In the genomic region with DNA sequence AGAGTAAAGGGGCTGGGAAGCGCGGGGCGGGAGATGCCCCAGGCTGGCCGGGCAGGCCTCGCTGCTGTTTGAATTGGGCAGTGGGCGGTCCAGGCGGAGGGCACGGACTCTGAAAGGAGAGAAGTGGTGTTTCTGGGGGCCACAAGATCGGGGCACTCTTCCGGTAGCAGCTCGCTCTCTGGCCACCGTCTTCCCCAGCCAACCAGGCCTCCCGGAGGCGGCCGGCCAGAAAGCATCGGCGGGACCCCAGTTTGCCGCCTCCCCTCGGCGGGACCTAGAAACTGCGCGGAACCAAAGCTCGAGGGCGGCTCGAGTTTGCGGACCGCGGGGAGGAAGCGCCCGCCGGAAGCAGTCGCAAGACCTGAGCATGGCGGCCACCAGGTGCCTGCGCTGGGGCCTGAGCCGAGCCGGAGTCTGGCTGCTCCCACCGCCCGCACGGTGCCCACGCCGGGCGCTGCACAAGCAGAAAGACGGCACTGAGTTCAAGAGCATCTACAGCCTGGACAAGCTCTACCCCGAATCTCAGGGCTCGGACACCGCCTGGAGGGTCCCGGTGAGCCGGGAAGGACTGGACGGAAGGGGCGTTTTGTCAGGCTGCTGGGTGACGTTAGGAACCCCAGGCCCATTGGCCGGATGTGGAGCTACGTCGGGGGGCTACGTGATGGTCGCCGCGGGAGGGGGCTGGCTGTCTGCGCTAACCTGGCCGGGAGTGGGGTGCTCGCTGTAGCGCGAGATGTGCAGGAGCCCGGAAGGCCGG, we compare ENCODE assay signal across 1 cellular context.
A peak's percentile ranks its signal among the peaks of the same experiment; 100 is the strongest.
TF ChIP-seq lines count a peak whose summit lies in the region.

A gene (plus strand): TSS at position 351 of the 757 bp plus-strand sequence. CDS start 17 bp downstream, at position 368.

TF ChIP-seq in H1, 55 proteins besides CTCF, POLR2A, EP300 and RAD21 (continues in another document):
- TF ChIP-seq, protein P1, sequence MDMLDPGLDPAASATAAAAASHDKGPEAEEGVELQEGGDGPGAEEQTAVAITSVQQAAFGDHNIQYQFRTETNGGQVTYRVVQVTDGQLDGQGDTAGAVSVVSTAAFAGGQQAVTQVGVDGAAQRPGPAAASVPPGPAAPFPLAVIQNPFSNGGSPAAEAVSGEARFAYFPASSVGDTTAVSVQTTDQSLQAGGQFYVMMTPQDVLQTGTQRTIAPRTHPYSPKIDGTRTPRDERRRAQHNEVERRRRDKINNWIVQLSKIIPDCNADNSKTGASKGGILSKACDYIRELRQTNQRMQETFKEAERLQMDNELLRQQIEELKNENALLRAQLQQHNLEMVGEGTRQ (IDR thresholded peaks at IDR 0.05; ENCODE audit: low read length): no peak
- TF ChIP-seq CTBP2 (IDR thresholded peaks at IDR 0.05; ENCODE audit: borderline replicate concordance, insufficient read depth, insufficient read length, low read length): peak; percentile 22
- TF ChIP-seq KDM5A (IDR thresholded peaks at IDR 0.05; ENCODE audit: low read length): peak; percentile 91
- no peak for TF ChIP-seq BRCA1 (IDR thresholded peaks at IDR 0.05; ENCODE audit: low read depth, low read length)
- TF ChIP-seq, protein P2, sequence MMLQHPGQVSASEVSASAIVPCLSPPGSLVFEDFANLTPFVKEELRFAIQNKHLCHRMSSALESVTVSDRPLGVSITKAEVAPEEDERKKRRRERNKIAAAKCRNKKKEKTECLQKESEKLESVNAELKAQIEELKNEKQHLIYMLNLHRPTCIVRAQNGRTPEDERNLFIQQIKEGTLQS (IDR thresholded peaks at IDR 0.05; ENCODE audit: insufficient read depth, low read depth, low read length): 0 out of 2 replicates have a peak, but pooled peaks have one; percentile 6
- TF ChIP-seq NANOG (IDR thresholded peaks at IDR 0.05; ENCODE audit: insufficient read depth, low read depth, low read length, poor library complexity, severe bottlenecking): peak; percentile 14
- no peak for TF ChIP-seq POU5F1 (IDR thresholded peaks at IDR 0.05; ENCODE audit: low read depth, low read length)
- TF ChIP-seq RXRA (IDR thresholded peaks at IDR 0.05; ENCODE audit: insufficient read depth, low read depth, low read length): no peak
- peak; percentile 95 for TF ChIP-seq YY1 (IDR thresholded peaks at IDR 0.05; ENCODE audit: low read depth, low read length)
- TF ChIP-seq, protein P3, sequence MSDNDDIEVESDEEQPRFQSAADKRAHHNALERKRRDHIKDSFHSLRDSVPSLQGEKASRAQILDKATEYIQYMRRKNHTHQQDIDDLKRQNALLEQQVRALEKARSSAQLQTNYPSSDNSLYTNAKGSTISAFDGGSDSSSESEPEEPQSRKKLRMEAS (IDR thresholded peaks at IDR 0.05): peak; percentile 77
- no peak for TF ChIP-seq ZNF274 (IDR thresholded peaks at IDR 0.05; ENCODE audit: borderline replicate concordance, extremely low read depth, low read length)
- 0 out of 2 replicates have a peak, but pooled peaks have one; percentile 32 for TF ChIP-seq TCF12 (IDR thresholded peaks at IDR 0.05; ENCODE audit: low read depth, low read length)
- TF ChIP-seq SRF (IDR thresholded peaks at IDR 0.05; ENCODE audit: low read depth, low read length): peak; percentile 55; the same call in 1 of the 2 replicates
- TF ChIP-seq MAFK (IDR thresholded peaks at IDR 0.05; ENCODE audit: low read depth, low read length): no peak
- peak; percentile 72 for TF ChIP-seq CREB1 (IDR thresholded peaks at IDR 0.05)
- TF ChIP-seq CBX8 (IDR thresholded peaks at IDR 0.05; ENCODE audit: borderline replicate concordance, low read depth, low read length): no peak
- TF ChIP-seq BACH1 (IDR thresholded peaks at IDR 0.05; ENCODE audit: low read length): no peak
- peak; percentile 48 for TF ChIP-seq KDM4A (IDR thresholded peaks at IDR 0.05; ENCODE audit: low read depth, low read length, severe bottlenecking)
- TF ChIP-seq HDAC2 (IDR thresholded peaks at IDR 0.05; ENCODE audit: borderline replicate concordance in 1 of 2, low read depth in 2 of 2, low read length in 2 of 2): 0 out of 4 replicates have a peak, but pooled peaks of 1 of the 2 experiments have one; percentile 51
- no peak for TF ChIP-seq KDM1A (IDR thresholded peaks at IDR 0.05; ENCODE audit: borderline replicate concordance, low read length)
- TF ChIP-seq RFX5 (IDR thresholded peaks at IDR 0.05; ENCODE audit: borderline replicate concordance, low read depth, low read length): no peak
- TF ChIP-seq SAP30 (IDR thresholded peaks at IDR 0.05; ENCODE audit: insufficient read depth, insufficient replicate concordance, low read length): no peak
- TF ChIP-seq TAF7 (optimal IDR thresholded peaks at IDR 0.05; ENCODE audit: borderline replicate concordance, low read depth, low read length): peak; percentile 98
- no peak; the same call in 1 of the 2 replicates for TF ChIP-seq RBBP5 (IDR thresholded peaks at IDR 0.05; ENCODE audit: borderline replicate concordance, low read depth, low read length)
- TF ChIP-seq ASH2L (IDR thresholded peaks at IDR 0.05; ENCODE audit: low read length): peak; percentile 98
- TF ChIP-seq, protein P4, sequence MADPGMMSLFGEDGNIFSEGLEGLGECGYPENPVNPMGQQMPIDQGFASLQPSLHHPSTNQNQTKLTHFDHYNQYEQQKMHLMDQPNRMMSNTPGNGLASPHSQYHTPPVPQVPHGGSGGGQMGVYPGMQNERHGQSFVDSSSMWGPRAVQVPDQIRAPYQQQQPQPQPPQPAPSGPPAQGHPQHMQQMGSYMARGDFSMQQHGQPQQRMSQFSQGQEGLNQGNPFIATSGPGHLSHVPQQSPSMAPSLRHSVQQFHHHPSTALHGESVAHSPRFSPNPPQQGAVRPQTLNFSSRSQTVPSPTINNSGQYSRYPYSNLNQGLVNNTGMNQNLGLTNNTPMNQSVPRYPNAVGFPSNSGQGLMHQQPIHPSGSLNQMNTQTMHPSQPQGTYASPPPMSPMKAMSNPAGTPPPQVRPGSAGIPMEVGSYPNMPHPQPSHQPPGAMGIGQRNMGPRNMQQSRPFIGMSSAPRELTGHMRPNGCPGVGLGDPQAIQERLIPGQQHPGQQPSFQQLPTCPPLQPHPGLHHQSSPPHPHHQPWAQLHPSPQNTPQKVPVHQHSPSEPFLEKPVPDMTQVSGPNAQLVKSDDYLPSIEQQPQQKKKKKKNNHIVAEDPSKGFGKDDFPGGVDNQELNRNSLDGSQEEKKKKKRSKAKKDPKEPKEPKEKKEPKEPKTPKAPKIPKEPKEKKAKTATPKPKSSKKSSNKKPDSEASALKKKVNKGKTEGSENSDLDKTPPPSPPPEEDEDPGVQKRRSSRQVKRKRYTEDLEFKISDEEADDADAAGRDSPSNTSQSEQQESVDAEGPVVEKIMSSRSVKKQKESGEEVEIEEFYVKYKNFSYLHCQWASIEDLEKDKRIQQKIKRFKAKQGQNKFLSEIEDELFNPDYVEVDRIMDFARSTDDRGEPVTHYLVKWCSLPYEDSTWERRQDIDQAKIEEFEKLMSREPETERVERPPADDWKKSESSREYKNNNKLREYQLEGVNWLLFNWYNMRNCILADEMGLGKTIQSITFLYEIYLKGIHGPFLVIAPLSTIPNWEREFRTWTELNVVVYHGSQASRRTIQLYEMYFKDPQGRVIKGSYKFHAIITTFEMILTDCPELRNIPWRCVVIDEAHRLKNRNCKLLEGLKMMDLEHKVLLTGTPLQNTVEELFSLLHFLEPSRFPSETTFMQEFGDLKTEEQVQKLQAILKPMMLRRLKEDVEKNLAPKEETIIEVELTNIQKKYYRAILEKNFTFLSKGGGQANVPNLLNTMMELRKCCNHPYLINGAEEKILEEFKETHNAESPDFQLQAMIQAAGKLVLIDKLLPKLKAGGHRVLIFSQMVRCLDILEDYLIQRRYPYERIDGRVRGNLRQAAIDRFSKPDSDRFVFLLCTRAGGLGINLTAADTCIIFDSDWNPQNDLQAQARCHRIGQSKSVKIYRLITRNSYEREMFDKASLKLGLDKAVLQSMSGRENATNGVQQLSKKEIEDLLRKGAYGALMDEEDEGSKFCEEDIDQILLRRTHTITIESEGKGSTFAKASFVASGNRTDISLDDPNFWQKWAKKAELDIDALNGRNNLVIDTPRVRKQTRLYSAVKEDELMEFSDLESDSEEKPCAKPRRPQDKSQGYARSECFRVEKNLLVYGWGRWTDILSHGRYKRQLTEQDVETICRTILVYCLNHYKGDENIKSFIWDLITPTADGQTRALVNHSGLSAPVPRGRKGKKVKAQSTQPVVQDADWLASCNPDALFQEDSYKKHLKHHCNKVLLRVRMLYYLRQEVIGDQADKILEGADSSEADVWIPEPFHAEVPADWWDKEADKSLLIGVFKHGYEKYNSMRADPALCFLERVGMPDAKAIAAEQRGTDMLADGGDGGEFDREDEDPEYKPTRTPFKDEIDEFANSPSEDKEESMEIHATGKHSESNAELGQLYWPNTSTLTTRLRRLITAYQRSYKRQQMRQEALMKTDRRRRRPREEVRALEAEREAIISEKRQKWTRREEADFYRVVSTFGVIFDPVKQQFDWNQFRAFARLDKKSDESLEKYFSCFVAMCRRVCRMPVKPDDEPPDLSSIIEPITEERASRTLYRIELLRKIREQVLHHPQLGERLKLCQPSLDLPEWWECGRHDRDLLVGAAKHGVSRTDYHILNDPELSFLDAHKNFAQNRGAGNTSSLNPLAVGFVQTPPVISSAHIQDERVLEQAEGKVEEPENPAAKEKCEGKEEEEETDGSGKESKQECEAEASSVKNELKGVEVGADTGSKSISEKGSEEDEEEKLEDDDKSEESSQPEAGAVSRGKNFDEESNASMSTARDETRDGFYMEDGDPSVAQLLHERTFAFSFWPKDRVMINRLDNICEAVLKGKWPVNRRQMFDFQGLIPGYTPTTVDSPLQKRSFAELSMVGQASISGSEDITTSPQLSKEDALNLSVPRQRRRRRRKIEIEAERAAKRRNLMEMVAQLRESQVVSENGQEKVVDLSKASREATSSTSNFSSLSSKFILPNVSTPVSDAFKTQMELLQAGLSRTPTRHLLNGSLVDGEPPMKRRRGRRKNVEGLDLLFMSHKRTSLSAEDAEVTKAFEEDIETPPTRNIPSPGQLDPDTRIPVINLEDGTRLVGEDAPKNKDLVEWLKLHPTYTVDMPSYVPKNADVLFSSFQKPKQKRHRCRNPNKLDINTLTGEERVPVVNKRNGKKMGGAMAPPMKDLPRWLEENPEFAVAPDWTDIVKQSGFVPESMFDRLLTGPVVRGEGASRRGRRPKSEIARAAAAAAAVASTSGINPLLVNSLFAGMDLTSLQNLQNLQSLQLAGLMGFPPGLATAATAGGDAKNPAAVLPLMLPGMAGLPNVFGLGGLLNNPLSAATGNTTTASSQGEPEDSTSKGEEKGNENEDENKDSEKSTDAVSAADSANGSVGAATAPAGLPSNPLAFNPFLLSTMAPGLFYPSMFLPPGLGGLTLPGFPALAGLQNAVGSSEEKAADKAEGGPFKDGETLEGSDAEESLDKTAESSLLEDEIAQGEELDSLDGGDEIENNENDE (IDR thresholded peaks at IDR 0.05; ENCODE audit: insufficient replicate concordance, low read length): no peak
- TF ChIP-seq, protein P5, sequence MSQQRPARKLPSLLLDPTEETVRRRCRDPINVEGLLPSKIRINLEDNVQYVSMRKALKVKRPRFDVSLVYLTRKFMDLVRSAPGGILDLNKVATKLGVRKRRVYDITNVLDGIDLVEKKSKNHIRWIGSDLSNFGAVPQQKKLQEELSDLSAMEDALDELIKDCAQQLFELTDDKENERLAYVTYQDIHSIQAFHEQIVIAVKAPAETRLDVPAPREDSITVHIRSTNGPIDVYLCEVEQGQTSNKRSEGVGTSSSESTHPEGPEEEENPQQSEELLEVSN (IDR thresholded peaks at IDR 0.05): peak; percentile 42; the same call in 1 of the 2 replicates
- no peak for TF ChIP-seq SP2 (IDR thresholded peaks at IDR 0.05; ENCODE audit: low read length)
- no peak for TF ChIP-seq GTF2F1 (IDR thresholded peaks at IDR 0.05; ENCODE audit: borderline replicate concordance, low read depth, low read length)
- TF ChIP-seq TBP (IDR thresholded peaks at IDR 0.05; ENCODE audit: low read depth, low read length): peak; percentile 95
- TF ChIP-seq POLR2AphosphoS5 (IDR thresholded peaks at IDR 0.05; ENCODE audit: low read depth, low read length): peak; percentile 86
- TF ChIP-seq SIX5 (IDR thresholded peaks at IDR 0.05; ENCODE audit: low read depth, low read length): peak; percentile 28; the same call in 1 of the 2 replicates
- no peak for TF ChIP-seq CEBPB (IDR thresholded peaks at IDR 0.05; ENCODE audit: low read depth, low read length)
- TF ChIP-seq TAF1 (IDR thresholded peaks at IDR 0.05; ENCODE audit: low read depth, low read length): peak; percentile 100
- peak; percentile 34 to 91; a peak in 2 of 4 replicates for TF ChIP-seq SIN3A (conservative IDR thresholded peaks at IDR 0.05 in 1 of 2, IDR thresholded peaks at IDR 0.05 in 1 of 2; ENCODE audit: low read depth in 1 of 2, low read length in 2 of 2)
- TF ChIP-seq, protein P6, sequence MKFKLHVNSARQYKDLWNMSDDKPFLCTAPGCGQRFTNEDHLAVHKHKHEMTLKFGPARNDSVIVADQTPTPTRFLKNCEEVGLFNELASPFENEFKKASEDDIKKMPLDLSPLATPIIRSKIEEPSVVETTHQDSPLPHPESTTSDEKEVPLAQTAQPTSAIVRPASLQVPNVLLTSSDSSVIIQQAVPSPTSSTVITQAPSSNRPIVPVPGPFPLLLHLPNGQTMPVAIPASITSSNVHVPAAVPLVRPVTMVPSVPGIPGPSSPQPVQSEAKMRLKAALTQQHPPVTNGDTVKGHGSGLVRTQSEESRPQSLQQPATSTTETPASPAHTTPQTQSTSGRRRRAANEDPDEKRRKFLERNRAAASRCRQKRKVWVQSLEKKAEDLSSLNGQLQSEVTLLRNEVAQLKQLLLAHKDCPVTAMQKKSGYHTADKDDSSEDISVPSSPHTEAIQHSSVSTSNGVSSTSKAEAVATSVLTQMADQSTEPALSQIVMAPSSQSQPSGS (IDR thresholded peaks at IDR 0.05; ENCODE audit: low read length): no peak; the same call in 1 of the 2 replicates
- TF ChIP-seq RNF2 (IDR thresholded peaks at IDR 0.05; ENCODE audit: borderline replicate concordance, low read depth, low read length, missing control alignments, poor library complexity, severe bottlenecking): no peak
- 0 out of 2 replicates have a peak, but pooled peaks have one; percentile 25 for TF ChIP-seq FOSL1 (IDR thresholded peaks at IDR 0.05; ENCODE audit: insufficient read depth, low read depth, low read length)
- TF ChIP-seq TEAD4 (IDR thresholded peaks at IDR 0.05; ENCODE audit: low read depth, low read length): 0 out of 2 replicates have a peak, but pooled peaks have one; percentile 24
- TF ChIP-seq SIRT6 (IDR thresholded peaks at IDR 0.05; ENCODE audit: low read length): no peak
- no peak for TF ChIP-seq SUZ12 (IDR thresholded peaks at IDR 0.05; ENCODE audit: low read length)
- no peak for TF ChIP-seq BCL11A (IDR thresholded peaks at IDR 0.05; ENCODE audit: low read depth in 2 of 2, low read length in 2 of 2)
- peak; percentile 53; the same call in 1 of the 2 replicates for TF ChIP-seq SP1 (IDR thresholded peaks at IDR 0.05; ENCODE audit: low read depth, low read length)
- TF ChIP-seq EGR1 (IDR thresholded peaks at IDR 0.05; ENCODE audit: borderline replicate concordance, low read depth, low read length): 0 out of 2 replicates have a peak, but pooled peaks have one; percentile 46
- no peak for TF ChIP-seq CHD1 (IDR thresholded peaks at IDR 0.05; ENCODE audit: low read depth, low read length)
- peak; percentile 32; the same call in 1 of the 2 replicates for TF ChIP-seq JUND (IDR thresholded peaks at IDR 0.05; ENCODE audit: low read length)
- TF ChIP-seq NRF1 (IDR thresholded peaks at IDR 0.05; ENCODE audit: low read depth, low read length): no peak; the same call in 1 of the 2 replicates
- TF ChIP-seq EZH2 (IDR thresholded peaks at IDR 0.05; ENCODE audit: low read depth, low read length, severe bottlenecking): no peak
- TF ChIP-seq GABPA (IDR thresholded peaks at IDR 0.05; ENCODE audit: borderline replicate concordance, insufficient read depth, low read length): peak; percentile 95
- no peak for TF ChIP-seq HDAC6 (IDR thresholded peaks at IDR 0.05; ENCODE audit: low read depth, low read length)
- peak; percentile 44 for TF ChIP-seq CHD2 (IDR thresholded peaks at IDR 0.05; ENCODE audit: low read length)
- peak; percentile 83; the same call in 1 of the 2 replicates for TF ChIP-seq SP4 (IDR thresholded peaks at IDR 0.05; ENCODE audit: low read length)
